In genomic region chr19:6888967-6889366, GRCh38 we compare ENCODE assay signal across 19 cellular contexts. TPM values are rescaled to one million over a fixed set of nuclear protein-coding genes. Genes with fewer than 3 reads are reported as not detected.
"Had no signal": no experiment of that assay in that cellular context is flagged by ENCODE, and none has a peak within 500 bp of the region (broad histone marks: within the 10 kb centered on the region; RNA-seq: fewer than 3 reads in every experiment).

No MANE protein-coding gene starts in this region.

- H3K4me3 Mint-ChIP-seq: activated T-cell treated with anti-CD3 and anti-CD28 coated beads, Interleukin-2, amount 50 U/mL, for 24 hours; mesothelial cell of epicardium; neural crest cell had no signal

- H3K4me3 ChIP-seq: adrenal gland, cardiac muscle cell, dorsolateral prefrontal cortex, gastroesophageal sphincter, lung, ovary, suprapubic skin had no signal

- H3K4me1 ChIP-seq: adrenal gland, gastroesophageal sphincter, suprapubic skin had no signal

- DNase-seq: activated CD4-positive, alpha-beta T cell treated with anti-CD3 and anti-CD28 coated beads, Interleukin-2, amount 50 U/mL, for 1 hour; activated effector memory CD4-positive, alpha-beta T cell treated with Interleukin-2 at 50 U/mL for 16 hours; activated T-cell treated with anti-CD3 and anti-CD28 coated beads, Interleukin-2, amount 50 U/mL, for 24 hours; adrenal gland; dorsolateral prefrontal cortex; erythroblast; left colon; ovary; stimulated activated naive CD8-positive, alpha-beta T cell treated with anti-CD3 and anti-CD28 coated beads, Interleukin-15, Interleukin-2, amounts not matched to agents 100 U/mL and 50 U/mL, for 24 hours; trophoblast cell had no signal

- FAIRE-seq: islet of Langerhans had no signal

- ATAC-seq: gastroesophageal sphincter; left colon; sciatic nerve; stimulated activated naive CD8-positive, alpha-beta T cell treated with anti-CD3 and anti-CD28 coated beads, Interleukin-15, Interleukin-2, amounts not matched to agents 100 U/mL and 50 U/mL, for 24 hours had no signal

- H3K27me3 Mint-ChIP-seq: activated T-cell treated with anti-CD3 and anti-CD28 coated beads, Interleukin-2, amount 50 U/mL, for 24 hours had no signal

- H3K27ac ChIP-seq: adrenal gland, cardiac muscle cell, dorsolateral prefrontal cortex, gastroesophageal sphincter, ovary, suprapubic skin had no signal

- H3K4me1 Mint-ChIP-seq: mesothelial cell of epicardium, neural crest cell had no signal

- H3K36me3 ChIP-seq: adrenal gland, cardiac muscle cell, gastroesophageal sphincter, ovary, suprapubic skin had no signal

- H3K27me3 ChIP-seq: adrenal gland, cardiac muscle cell, ovary had no signal

- H3K36me3 Mint-ChIP-seq: mesothelial cell of epicardium had no signal

- H3K9me3 ChIP-seq: adrenal gland, suprapubic skin had no signal

- H3K27ac Mint-ChIP-seq: activated T-cell treated with anti-CD3 and anti-CD28 coated beads, Interleukin-2, amount 50 U/mL, for 24 hours; mesothelial cell of epicardium had no signal

RNA-seq across cellular contexts. Expression of gene ADGRE1, which starts 1.6 kb away (rescaled TPM):
- total RNA-seq: cardiac muscle cell, mesothelial cell of epicardium, neural crest cell, pulmonary artery endothelial cell, suprapubic skin had no signal
- polyA plus RNA-seq: cardiac muscle cell had no signal
